In the genomic region with DNA sequence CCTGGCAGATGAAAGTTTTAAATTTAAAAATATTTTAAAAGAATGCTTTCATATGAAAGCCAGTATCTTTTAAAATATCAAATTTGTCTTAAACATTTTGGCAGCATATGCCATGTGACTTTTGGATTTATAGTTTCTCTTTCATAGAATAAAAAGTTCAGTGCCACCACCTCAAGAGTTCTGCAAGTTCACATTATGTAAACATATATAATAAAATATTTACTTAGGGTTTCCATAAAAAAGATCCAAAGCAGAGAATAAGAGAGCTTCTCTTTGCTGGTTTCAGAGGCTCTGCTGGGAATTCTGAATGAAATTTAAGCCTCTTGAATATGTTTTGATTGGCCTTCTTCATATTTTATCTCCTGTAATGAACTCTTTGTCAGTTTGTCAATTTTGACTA, we compare ENCODE assay signal across 25 cellular contexts.
DNase-seq lines count a peak whose midpoint lies in the region; ATAC-seq, FAIRE-seq and TF ChIP-seq lines count a peak whose summit lies in the region.
"Had no signal": no experiment of that assay in that cellular context is flagged by ENCODE, and none has a peak within 500 bp of the region (broad histone marks: within the 10 kb centered on the region; RNA-seq: fewer than 3 reads in every experiment).

No MANE protein-coding gene starts in this region.

- in situ Hi-C loops in GM13976 (cut with MboI; ENCODE audit: low sequenced_read_pairs, unreplicated experiment), result no loop called here

- H3F3A ChIP-seq in PC-3 (ENCODE audit: low read length, unreplicated experiment), result no peaks in the 10 kb centered on the region

- no peak for TF ChIP-seq POLR2A in A549 (IDR thresholded peaks at IDR 0.05; ENCODE audit: low read length)

- no peak for FAIRE-seq in A549 (lab: Jason Lieb, UNC)
- no peak for FAIRE-seq in D721Med (lab: Jason Lieb, UNC)
- FAIRE-seq: HTR-8/SVneo, K562, RCC 7860 had no signal

- intact Hi-C loops in PC-3 (cut with micrococcal nuclease), result loop anchor here (5.0 kb wide), 1 partner anchor 67 kb away; no protein-coding TSS in a partner anchor

- no peak overlapping the region for H3K9ac ChIP-seq in PC-3 (ENCODE audit: low read length)
- H3K9ac ChIP-seq: SK-N-SH had no signal

- H3K27me3 Mint-ChIP-seq in osteocyte (ENCODE audit: unreplicated experiment), result no peaks in the 10 kb centered on the region
- H3K27me3 Mint-ChIP-seq: B cell had no signal

- H3K4me1 ChIP-seq in A549 (peaks cover 22% of the 10 kb centered on the region), PC-3 (ENCODE audit: insufficient read depth, low read length) (peaks cover 43% of the 10 kb centered on the region)
- H3K4me1 ChIP-seq: HAP-1 had no signal

- H3K4me3 ChIP-seq in A549 (no peak overlapping the region), PC-3 (ENCODE audit: low read length) (no peak overlapping the region)
- H3K4me3 ChIP-seq: HAP-1, K562 had no signal

- H3K4me2 ChIP-seq in A549 (peak overlapping the region; percentile 19; the same call in 1 of the 3 replicates), PC-3 (ENCODE audit: low read length) (peak overlapping the region; percentile 32)
- H3K4me2 ChIP-seq: SK-N-SH had no signal

- no peak overlapping the region for H2AFZ ChIP-seq in PC-3 (ENCODE audit: low read length)

- H3K9me3 ChIP-seq in A549 (no peaks in the 10 kb centered on the region), PC-3 (ENCODE audit: low read length) (no peaks in the 10 kb centered on the region)
- H3K9me3 ChIP-seq: HAP-1, SK-N-SH had no signal

- H3K9me3 Mint-ChIP-seq in osteocyte (ENCODE audit: unreplicated experiment), result no peaks in the 10 kb centered on the region
- H3K9me3 Mint-ChIP-seq: HFFc6 had no signal

- TF ChIP-seq CTCF in A549 (IDR thresholded peaks at IDR 0.05) (no peak), PC-3 (conservative IDR thresholded peaks at IDR 0.05; ENCODE audit: low read depth, low read length) (no peak), osteocyte (IDR thresholded peaks at IDR 0.05) (no peak), GM13976 (IDR thresholded peaks at IDR 0.05; ENCODE audit: borderline replicate concordance, control extremely low read depth, extremely low read depth, insufficient read depth, missing control alignments) (no peak), D721Med (IDR thresholded peaks at IDR 0.05; ENCODE audit: insufficient read depth, missing control alignments) (no peak), RWPE1 (conservative IDR thresholded peaks at IDR 0.05; ENCODE audit: low read depth) (no peak)

- ATAC-seq in A549 (no peak), PC-3 (peak; percentile 53)
- ATAC-seq: K562 had no signal

- BruUV-seq in PC-3 (replicated peaks; lab: Mats Ljungman, UMichigan), result no TSS peak

- DNase-seq in A549 (ENCODE audit: low read depth in 1 of 2, low spot score in 1 of 2) (no peak), DMS53 (lab: John Stamatoyannopoulos, UW) (peak; percentile 65), PC-3 (peak; percentile 5), osteocyte (ENCODE audit: extremely low spot score, unreplicated experiment) (no peak), GM13976 (ENCODE audit: low spot score) (no peak), D721Med (ENCODE audit: insufficient read length, low spot score) (no peak), RWPE1 (ENCODE audit: low spot score) (no peak)
- DNase-seq: Calu3, DMS153, GOT3, HFFc6, Kasumi-1, NCI-H1105, NCI-H1436 treated with DMSO at 0.1 percent for 48 hours, NCI-H187 treated with DMSO at 0.1 percent for 48 hours, NCI-H345, NCI-H526, OCI-M1, SK-N-SH, SW 1271 had no signal

- H3K4me3 Mint-ChIP-seq in osteocyte (ENCODE audit: unreplicated experiment), result no peak overlapping the region
- H3K4me3 Mint-ChIP-seq: B cell, HFFc6 had no signal

- H4K20me1 ChIP-seq in PC-3 (ENCODE audit: low read length), result no peaks in the 10 kb centered on the region; the same call in 1 of the 2 replicates

- no peak overlapping the region for H3K27ac ChIP-seq in A549
- H3K27ac ChIP-seq in PC-3 (ENCODE audit: low read length), result peak overlapping the region; percentile 30
- no peak overlapping the region for H3K27ac ChIP-seq in RWPE1

- H3K79me2 ChIP-seq in PC-3 (ENCODE audit: low read length), result no peaks in the 10 kb centered on the region

- CTCF ChIA-PET in A549 (lab: Yijun Ruan, JAX), result no interaction called here
- CTCF ChIA-PET in PC-3 (lab: Charles Lee), result no interaction called here
- CTCF ChIA-PET in RWPE1 (lab: Yijun Ruan, JAX), result no interaction called here

- H3K4me1 Mint-ChIP-seq in osteocyte (ENCODE audit: unreplicated experiment), result peaks cover 17% of the 10 kb centered on the region
- H3K4me1 Mint-ChIP-seq: B cell had no signal

- POLR2A ChIA-PET in A549 (lab: Yijun Ruan, JAX), result no interaction called here
- POLR2A ChIA-PET in PC-3 (lab: Charles Lee; ENCODE audit: unreplicated experiment), result no interaction called here
- POLR2A ChIA-PET in RWPE1 (lab: Yijun Ruan, JAX; ENCODE audit: low non-redundant PET), result no interaction called here

- peaks cover 9% of the 10 kb centered on the region for H3K36me3 Mint-ChIP-seq in osteocyte (ENCODE audit: unreplicated experiment)

- peak overlapping the region; percentile 62 for H3K27ac Mint-ChIP-seq in osteocyte (ENCODE audit: unreplicated experiment)
- H3K27ac Mint-ChIP-seq: B cell, HFFc6 had no signal

- no peaks in the 10 kb centered on the region for H3K27me3 ChIP-seq in PC-3 (ENCODE audit: low read length)

- no peaks in the 10 kb centered on the region for H3K9me2 ChIP-seq in PC-3 (replicated peaks; ENCODE audit: low read length)
- H3K9me2 ChIP-seq: SK-N-SH had no signal

- no peak for TF ChIP-seq EP300 in A549 (IDR thresholded peaks at IDR 0.05)

- peaks cover 6% of the 10 kb centered on the region; the same call in 1 of the 2 replicates for H3K36me3 ChIP-seq in PC-3 (ENCODE audit: low read depth, low read length)
- H3K36me3 ChIP-seq: HAP-1 had no signal

- TF ChIP-seq RAD21 in A549 (conservative IDR thresholded peaks at IDR 0.05 in 1 of 2, IDR thresholded peaks at IDR 0.05 in 1 of 2), result no peak

TF ChIP-seq in A549, 52 proteins besides CTCF, POLR2A, EP300 and RAD21:
- TF ChIP-seq MAZ (IDR thresholded peaks at IDR 0.05; ENCODE audit: borderline replicate concordance, low read depth, low read length), result no peak
- no peak for TF ChIP-seq FOSL2 (IDR thresholded peaks at IDR 0.05)
- TF ChIP-seq FOSL2 (CRISPR knock-in tag; IDR thresholded peaks at IDR 0.05), result no peak
- TF ChIP-seq CEBPB (IDR thresholded peaks at IDR 0.05), result no peak
- no peak for TF ChIP-seq HOXB13 (CRISPR knock-in tag; IDR thresholded peaks at IDR 0.05; ENCODE audit: low read depth)
- TF ChIP-seq, protein P1, sequence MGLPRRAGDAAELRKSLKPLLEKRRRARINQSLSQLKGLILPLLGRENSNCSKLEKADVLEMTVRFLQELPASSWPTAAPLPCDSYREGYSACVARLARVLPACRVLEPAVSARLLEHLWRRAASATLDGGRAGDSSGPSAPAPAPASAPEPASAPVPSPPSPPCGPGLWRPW (IDR thresholded peaks at IDR 0.05), result no peak
- TF ChIP-seq, protein P2, sequence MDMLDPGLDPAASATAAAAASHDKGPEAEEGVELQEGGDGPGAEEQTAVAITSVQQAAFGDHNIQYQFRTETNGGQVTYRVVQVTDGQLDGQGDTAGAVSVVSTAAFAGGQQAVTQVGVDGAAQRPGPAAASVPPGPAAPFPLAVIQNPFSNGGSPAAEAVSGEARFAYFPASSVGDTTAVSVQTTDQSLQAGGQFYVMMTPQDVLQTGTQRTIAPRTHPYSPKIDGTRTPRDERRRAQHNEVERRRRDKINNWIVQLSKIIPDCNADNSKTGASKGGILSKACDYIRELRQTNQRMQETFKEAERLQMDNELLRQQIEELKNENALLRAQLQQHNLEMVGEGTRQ (IDR thresholded peaks at IDR 0.05), result no peak
- no peak for TF ChIP-seq ZC3H11A (IDR thresholded peaks at IDR 0.05)
- no peak for TF ChIP-seq NR3C1 (IDR thresholded peaks at IDR 0.05)
- TF ChIP-seq FOXS1 (CRISPR knock-in tag; IDR thresholded peaks at IDR 0.05), result no peak
- TF ChIP-seq, protein P3, sequence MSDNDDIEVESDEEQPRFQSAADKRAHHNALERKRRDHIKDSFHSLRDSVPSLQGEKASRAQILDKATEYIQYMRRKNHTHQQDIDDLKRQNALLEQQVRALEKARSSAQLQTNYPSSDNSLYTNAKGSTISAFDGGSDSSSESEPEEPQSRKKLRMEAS (IDR thresholded peaks at IDR 0.05), result no peak
- TF ChIP-seq, protein P4, sequence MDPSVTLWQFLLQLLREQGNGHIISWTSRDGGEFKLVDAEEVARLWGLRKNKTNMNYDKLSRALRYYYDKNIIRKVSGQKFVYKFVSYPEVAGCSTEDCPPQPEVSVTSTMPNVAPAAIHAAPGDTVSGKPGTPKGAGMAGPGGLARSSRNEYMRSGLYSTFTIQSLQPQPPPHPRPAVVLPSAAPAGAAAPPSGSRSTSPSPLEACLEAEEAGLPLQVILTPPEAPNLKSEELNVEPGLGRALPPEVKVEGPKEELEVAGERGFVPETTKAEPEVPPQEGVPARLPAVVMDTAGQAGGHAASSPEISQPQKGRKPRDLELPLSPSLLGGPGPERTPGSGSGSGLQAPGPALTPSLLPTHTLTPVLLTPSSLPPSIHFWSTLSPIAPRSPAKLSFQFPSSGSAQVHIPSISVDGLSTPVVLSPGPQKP (IDR thresholded peaks at IDR 0.05; ENCODE audit: low read depth, low read length), result no peak
- TF ChIP-seq HDAC2 (IDR thresholded peaks at IDR 0.05), result no peak
- no peak for TF ChIP-seq SMC3 (IDR thresholded peaks at IDR 0.05)
- no peak for TF ChIP-seq TFCP2L1 (CRISPR knock-in tag; IDR thresholded peaks at IDR 0.05)
- TF ChIP-seq EHF (CRISPR knock-in tag; IDR thresholded peaks at IDR 0.05), result no peak
- TF ChIP-seq JUNB (IDR thresholded peaks at IDR 0.05), result no peak
- TF ChIP-seq, protein P5, sequence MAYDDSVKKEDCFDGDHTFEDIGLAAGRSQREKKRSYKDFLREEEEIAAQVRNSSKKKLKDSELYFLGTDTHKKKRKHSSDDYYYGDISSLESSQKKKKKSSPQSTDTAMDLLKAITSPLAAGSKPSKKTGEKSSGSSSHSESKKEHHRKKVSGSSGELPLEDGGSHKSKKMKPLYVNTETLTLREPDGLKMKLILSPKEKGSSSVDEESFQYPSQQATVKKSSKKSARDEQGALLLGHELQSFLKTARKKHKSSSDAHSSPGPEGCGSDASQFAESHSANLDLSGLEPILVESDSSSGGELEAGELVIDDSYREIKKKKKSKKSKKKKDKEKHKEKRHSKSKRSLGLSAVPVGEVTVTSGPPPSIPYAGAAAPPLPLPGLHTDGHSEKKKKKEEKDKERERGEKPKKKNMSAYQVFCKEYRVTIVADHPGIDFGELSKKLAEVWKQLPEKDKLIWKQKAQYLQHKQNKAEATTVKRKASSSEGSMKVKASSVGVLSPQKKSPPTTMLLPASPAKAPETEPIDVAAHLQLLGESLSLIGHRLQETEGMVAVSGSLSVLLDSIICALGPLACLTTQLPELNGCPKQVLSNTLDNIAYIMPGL (CRISPR knock-in tag; IDR thresholded peaks at IDR 0.05; ENCODE audit: borderline replicate concordance), result no peak
- no peak for TF ChIP-seq JUN (IDR thresholded peaks at IDR 0.05)

Comparison
In these comparisons a context has a peak if more than half of its experiments do, and no peak if none do; other contexts are left out.
1. DNase-seq: peak in DMS53 (single experiment) and PC-3 (single experiment); none in A549 (0 of 2), osteocyte (single experiment), GM13976 (single experiment), D721Med (single experiment) and RWPE1 (single experiment).